1 cellular context compared by ENCODE assay signal in genomic region chr7:99330314-99330961, GRCh38.
TF ChIP-seq lines count a peak whose summit lies in the region.

No MANE protein-coding gene starts in this region.

TF ChIP-seq in GM12878, 131 proteins besides CTCF, POLR2A, EP300 and RAD21:
- TF ChIP-seq HDGF (IDR thresholded peaks at IDR 0.05) = peak; percentile 57
- peak; percentile 18; the same call in 1 of the 2 replicates for TF ChIP-seq SPI1 (IDR thresholded peaks at IDR 0.05; ENCODE audit: borderline replicate concordance, insufficient read depth, low read depth, low read length)
TF ChIP-seq in GM12878: peak in this region for 2; not testable (repeated sequence) for 129.
